Comparison of ENCODE assay signal across 15 cellular contexts in the genomic region with DNA sequence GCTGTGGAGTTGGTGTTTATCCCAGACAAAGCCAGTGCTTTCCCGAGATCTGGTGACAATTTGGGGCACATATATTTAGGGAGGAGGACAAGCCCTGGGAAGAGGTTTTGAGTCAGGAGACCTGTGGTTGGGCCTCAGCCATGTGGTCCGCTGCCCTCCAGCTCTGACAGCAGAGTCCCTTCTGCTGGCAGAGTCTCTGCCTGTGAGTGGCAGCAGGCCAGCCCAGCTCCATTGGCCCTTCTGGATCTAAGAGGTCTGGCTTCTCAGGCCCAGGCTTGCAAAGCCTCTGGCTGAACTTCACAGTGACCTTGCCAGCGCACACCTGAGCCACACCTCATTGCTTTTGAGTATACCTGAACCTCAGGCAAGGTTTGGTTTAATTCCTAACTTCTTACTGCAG.
A peak's percentile ranks its signal among the peaks of the same experiment; 100 is the strongest.
DNase-seq lines count a peak whose midpoint lies in the region; ATAC-seq and TF ChIP-seq lines count a peak whose summit lies in the region.
"Had no signal": no experiment of that assay in that cellular context is flagged by ENCODE, and none has a peak within 500 bp of the region (broad histone marks: within the 10 kb centered on the region; RNA-seq: fewer than 3 reads in every experiment).

No MANE protein-coding gene starts in this region.

- H3K4me3 ChIP-seq in heart right ventricle (no peak overlapping the region), psoas muscle (no peak overlapping the region), foreskin fibroblast (ENCODE audit: low read depth in 1 of 2, low read length in 2 of 2) (no peak overlapping the region)
- H3K4me3 ChIP-seq: neural progenitor cell, sigmoid colon had no signal

- in situ Hi-C loops in T47D (cut with HindIII; ENCODE audit: low pct_unique_long_range_greater_than_20kb, low sequenced_read_pairs): no loop called here

- TF ChIP-seq CTCF in heart right ventricle (IDR thresholded peaks at IDR 0.05): no peak
- no peak for TF ChIP-seq CTCF in psoas muscle (IDR thresholded peaks at IDR 0.05)
- no peak for TF ChIP-seq CTCF in foreskin fibroblast (IDR thresholded peaks at IDR 0.05; ENCODE audit: low read depth, low read length)

- H3K27ac ChIP-seq in heart right ventricle (peak overlapping the region in 7 of 10 donors; percentile 3 to 52 (median 31)), psoas muscle (no peak overlapping the region)
- H3K27ac ChIP-seq: neural progenitor cell, sigmoid colon had no signal

- no peaks in the 10 kb centered on the region for H3K36me3 ChIP-seq in heart right ventricle
- H3K36me3 ChIP-seq in psoas muscle (ENCODE audit: insufficient read depth in 1 of 2, low read depth in 1 of 2): no peaks in the 10 kb centered on the region
- H3K36me3 ChIP-seq: neural progenitor cell, sigmoid colon had no signal

- H3K27me3 ChIP-seq in heart right ventricle (no peaks in the 10 kb centered on the region), psoas muscle (ENCODE audit: insufficient read depth in 3 of 3, low read length in 2 of 3) (no peaks in the 10 kb centered on the region)
- H3K27me3 ChIP-seq: neural progenitor cell, sigmoid colon had no signal

- peaks cover 0 to 10% (median 0%) of the 10 kb centered on the region in 11 donors for H3K9me3 ChIP-seq in heart right ventricle
- no peaks in the 10 kb centered on the region for H3K9me3 ChIP-seq in psoas muscle
- H3K9me3 ChIP-seq: sigmoid colon had no signal

- 51 to 65% methylated on average over 3 of the region's 3 CpGs for WGBS in heart right ventricle, 2 donors
- WGBS in psoas muscle, 3 donors: 33 to 53% (median 34%) methylated on average over 3 of the region's 3 CpGs

- intact Hi-C loops in heart right ventricle (cut with DNase I): no loop called here
- intact Hi-C loops in psoas muscle (cut with DNase I): no loop called here
- intact Hi-C loops in left colon (cut with DNase I, micrococcal nuclease): no loop called here

- H3K4me1 ChIP-seq in heart right ventricle (peaks cover 0 to 25% (median 7%) of the 10 kb centered on the region in 9 donors), psoas muscle (no peaks in the 10 kb centered on the region)
- H3K4me1 ChIP-seq: neural progenitor cell, sigmoid colon had no signal

- ATAC-seq in heart right ventricle (peak; percentile 76 to 97 (median 91)), psoas muscle (peak; percentile 47 to 65 (median 54)), GM18907 (IDR thresholded peaks at IDR 0.05; ENCODE audit: unreplicated experiment) (no peak), left colon (no peak)

- DNase-seq in NCI-H2196 (lab: John Stamatoyannopoulos, UW; ENCODE audit: unreplicated experiment) (peak; percentile 65), T47D (ENCODE audit: low read depth in 1 of 2, low spot score in 1 of 2) (peak; percentile 12 to 54), heart right ventricle (peak; percentile 58 to 73), psoas muscle (peak in 1 of 2 donors; percentile 30), foreskin fibroblast (no peak), left colon (no peak)
- no peak for DNase-seq in activated CD4-positive, alpha-beta T cell treated with anti-CD3 and anti-CD28 coated beads for 1 hour
- DNase-seq: activated CD4-positive, alpha-beta T cell treated with anti-CD3 and anti-CD28 coated beads, Interleukin-2, amount 50 U/mL, for 48 hours; activated naive CD4-positive, alpha-beta T cell treated with anti-CD3 and anti-CD28 coated beads, Interleukin-2, amount 50 U/mL, for 16 hours; activated T-cell treated with anti-CD3 and anti-CD28 coated beads, Interleukin-2, amount 50 U/mL, for 1 hour; MM.1S; NCI-H2029; sigmoid colon had no signal

Comparison
In these comparisons a context has a peak if more than half of its experiments do, and no peak if none do; other contexts are left out.
1. DNase-seq: peak in NCI-H2196 (single experiment), T47D (2 of 2) and heart right ventricle (2 of 2); none in foreskin fibroblast (0 of 2), left colon (0 of 2) and activated CD4-positive, alpha-beta T cell treated with anti-CD3 and anti-CD28 coated beads for 1 hour (single experiment).
2. ATAC-seq: peak in heart right ventricle (8 of 8) and psoas muscle (4 of 4); none in GM18907 (single experiment) and left colon (single experiment).